ENCODE assay signal across 1 cellular context in the genomic region with DNA sequence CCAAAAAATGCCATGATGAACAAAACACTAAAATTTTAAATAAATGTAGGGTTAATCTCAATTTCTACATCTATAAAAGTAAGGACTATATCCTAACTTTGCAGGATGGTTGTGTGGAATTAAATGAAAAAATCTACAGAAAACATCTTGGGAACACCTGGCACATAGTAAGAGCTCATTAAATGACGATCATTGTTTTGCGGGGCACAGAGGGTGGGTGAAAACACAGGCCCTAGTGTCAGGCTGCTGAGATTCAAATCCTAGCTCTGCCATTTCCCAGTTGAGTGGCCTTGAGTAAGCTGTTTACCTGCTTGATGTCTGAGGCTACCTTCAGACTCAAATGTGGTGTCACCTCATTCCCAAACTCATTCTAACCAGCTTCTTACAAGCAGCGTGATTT.
TF ChIP-seq lines count a peak whose summit lies in the region.

No MANE protein-coding gene starts in this region.

TF ChIP-seq in liver, 16 proteins besides CTCF, POLR2A, EP300 and RAD21 (continued from another document):
- TF ChIP-seq, protein P1, sequence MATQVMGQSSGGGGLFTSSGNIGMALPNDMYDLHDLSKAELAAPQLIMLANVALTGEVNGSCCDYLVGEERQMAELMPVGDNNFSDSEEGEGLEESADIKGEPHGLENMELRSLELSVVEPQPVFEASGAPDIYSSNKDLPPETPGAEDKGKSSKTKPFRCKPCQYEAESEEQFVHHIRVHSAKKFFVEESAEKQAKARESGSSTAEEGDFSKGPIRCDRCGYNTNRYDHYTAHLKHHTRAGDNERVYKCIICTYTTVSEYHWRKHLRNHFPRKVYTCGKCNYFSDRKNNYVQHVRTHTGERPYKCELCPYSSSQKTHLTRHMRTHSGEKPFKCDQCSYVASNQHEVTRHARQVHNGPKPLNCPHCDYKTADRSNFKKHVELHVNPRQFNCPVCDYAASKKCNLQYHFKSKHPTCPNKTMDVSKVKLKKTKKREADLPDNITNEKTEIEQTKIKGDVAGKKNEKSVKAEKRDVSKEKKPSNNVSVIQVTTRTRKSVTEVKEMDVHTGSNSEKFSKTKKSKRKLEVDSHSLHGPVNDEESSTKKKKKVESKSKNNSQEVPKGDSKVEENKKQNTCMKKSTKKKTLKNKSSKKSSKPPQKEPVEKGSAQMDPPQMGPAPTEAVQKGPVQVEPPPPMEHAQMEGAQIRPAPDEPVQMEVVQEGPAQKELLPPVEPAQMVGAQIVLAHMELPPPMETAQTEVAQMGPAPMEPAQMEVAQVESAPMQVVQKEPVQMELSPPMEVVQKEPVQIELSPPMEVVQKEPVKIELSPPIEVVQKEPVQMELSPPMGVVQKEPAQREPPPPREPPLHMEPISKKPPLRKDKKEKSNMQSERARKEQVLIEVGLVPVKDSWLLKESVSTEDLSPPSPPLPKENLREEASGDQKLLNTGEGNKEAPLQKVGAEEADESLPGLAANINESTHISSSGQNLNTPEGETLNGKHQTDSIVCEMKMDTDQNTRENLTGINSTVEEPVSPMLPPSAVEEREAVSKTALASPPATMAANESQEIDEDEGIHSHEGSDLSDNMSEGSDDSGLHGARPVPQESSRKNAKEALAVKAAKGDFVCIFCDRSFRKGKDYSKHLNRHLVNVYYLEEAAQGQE (IDR thresholded peaks at IDR 0.05): no peak
- TF ChIP-seq, protein P2, sequence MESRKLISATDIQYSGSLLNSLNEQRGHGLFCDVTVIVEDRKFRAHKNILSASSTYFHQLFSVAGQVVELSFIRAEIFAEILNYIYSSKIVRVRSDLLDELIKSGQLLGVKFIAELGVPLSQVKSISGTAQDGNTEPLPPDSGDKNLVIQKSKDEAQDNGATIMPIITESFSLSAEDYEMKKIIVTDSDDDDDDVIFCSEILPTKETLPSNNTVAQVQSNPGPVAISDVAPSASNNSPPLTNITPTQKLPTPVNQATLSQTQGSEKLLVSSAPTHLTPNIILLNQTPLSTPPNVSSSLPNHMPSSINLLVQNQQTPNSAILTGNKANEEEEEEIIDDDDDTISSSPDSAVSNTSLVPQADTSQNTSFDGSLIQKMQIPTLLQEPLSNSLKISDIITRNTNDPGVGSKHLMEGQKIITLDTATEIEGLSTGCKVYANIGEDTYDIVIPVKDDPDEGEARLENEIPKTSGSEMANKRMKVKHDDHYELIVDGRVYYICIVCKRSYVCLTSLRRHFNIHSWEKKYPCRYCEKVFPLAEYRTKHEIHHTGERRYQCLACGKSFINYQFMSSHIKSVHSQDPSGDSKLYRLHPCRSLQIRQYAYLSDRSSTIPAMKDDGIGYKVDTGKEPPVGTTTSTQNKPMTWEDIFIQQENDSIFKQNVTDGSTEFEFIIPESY (IDR thresholded peaks at IDR 0.05): no peak
- TF ChIP-seq HNF4G (IDR thresholded peaks at IDR 0.05) (no peak), JUND (IDR thresholded peaks at IDR 0.05) (no peak), GABPA (IDR thresholded peaks at IDR 0.05 in 1 of 2, conservative IDR thresholded peaks at IDR 0.05 in 1 of 2) (no peak), SP1 (IDR thresholded peaks at IDR 0.05) (no peak), FOXA1 (IDR thresholded peaks at IDR 0.05) (no peak)
- TF ChIP-seq, protein P3, sequence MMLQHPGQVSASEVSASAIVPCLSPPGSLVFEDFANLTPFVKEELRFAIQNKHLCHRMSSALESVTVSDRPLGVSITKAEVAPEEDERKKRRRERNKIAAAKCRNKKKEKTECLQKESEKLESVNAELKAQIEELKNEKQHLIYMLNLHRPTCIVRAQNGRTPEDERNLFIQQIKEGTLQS (IDR thresholded peaks at IDR 0.05): no peak
TF ChIP-seq in liver: peak in this region for 0.
